Comparison of ENCODE assay signal across 8 cellular contexts in genomic region chrX:39854772-39855747, GRCh38.
DNase-seq lines count a peak whose midpoint lies in the region; ATAC-seq and TF ChIP-seq lines count a peak whose summit lies in the region.

No MANE protein-coding gene starts in this region.

- H3K9ac ChIP-seq in Karpas-422 (ENCODE audit: low read length): no peak overlapping the region

- peak overlapping the region; percentile 85 for H3K4me3 Mint-ChIP-seq in T-helper 17 cell

- H3K4me3 ChIP-seq in coronary artery: no peak overlapping the region
- no peak overlapping the region for H3K4me3 ChIP-seq in Karpas-422 (ENCODE audit: low read length)
- H3K4me3 ChIP-seq in osteoblast (ENCODE audit: insufficient read depth, low read length): no peak overlapping the region

- no peaks in the 10 kb centered on the region for H3K27me3 ChIP-seq in Karpas-422 (ENCODE audit: low read length)
- peaks cover 4% of the 10 kb centered on the region for H3K27me3 ChIP-seq in osteoblast (ENCODE audit: insufficient read depth, low read length)

- DNase-seq in T-helper 17 cell (peak; percentile 40 to 72 (median 60)), coronary artery (ENCODE audit: low spot score) (no peak), Karpas-422 (no peak), osteoblast (ENCODE audit: insufficient read length, low spot score, missing footprints) (no peak)
- peak; percentile 90 for DNase-seq in central memory CD4-positive, alpha-beta T cell
- DNase-seq in stimulated activated CD8-positive, alpha-beta memory T cell treated with anti-CD3 and anti-CD28 coated beads, Interleukin-15, amount 100 ng/mL, for 1 hour (ENCODE audit: low read depth): peak; percentile 37

- H3K79me2 ChIP-seq in Karpas-422 (ENCODE audit: low read length): no peaks in the 10 kb centered on the region
- no peaks in the 10 kb centered on the region for H3K79me2 ChIP-seq in osteoblast (ENCODE audit: insufficient read depth, low read length)

- H3K36me3 ChIP-seq in Karpas-422 (ENCODE audit: insufficient read depth, low read length) (no peaks in the 10 kb centered on the region), osteoblast (ENCODE audit: insufficient read depth, low read length) (no peaks in the 10 kb centered on the region)

- no peaks in the 10 kb centered on the region for H3K9me2 ChIP-seq in Karpas-422 (replicated peaks; ENCODE audit: insufficient read depth, low read length)

- H3K9me3 ChIP-seq in T-helper 17 cell (ENCODE audit: control insufficient read depth, low read length, poor library complexity, severe bottlenecking) (no peaks in the 10 kb centered on the region), Karpas-422 (ENCODE audit: low read length) (no peaks in the 10 kb centered on the region), osteoblast (ENCODE audit: low read depth, low read length) (no peaks in the 10 kb centered on the region)

- no peaks in the 10 kb centered on the region for H4K20me1 ChIP-seq in Karpas-422 (ENCODE audit: insufficient read depth, low read depth, low read length)
- H4K20me1 ChIP-seq in osteoblast (ENCODE audit: insufficient read depth, low read length): no peaks in the 10 kb centered on the region

- H2AFZ ChIP-seq in Karpas-422 (ENCODE audit: low read length): no peak overlapping the region
- H2AFZ ChIP-seq in osteoblast (ENCODE audit: low read length): no peak overlapping the region

- peak overlapping the region; percentile 95 for H3K27ac Mint-ChIP-seq in T-helper 17 cell

- no peaks in the 10 kb centered on the region for H3K27me3 Mint-ChIP-seq in T-helper 17 cell

- H3K4me1 Mint-ChIP-seq in T-helper 17 cell: peaks cover 24% of the 10 kb centered on the region

- H3K4me2 ChIP-seq in Karpas-422 (ENCODE audit: low read depth, low read length, poor library complexity, severe bottlenecking) (no peak overlapping the region), osteoblast (ENCODE audit: insufficient read depth, low read length) (no peak overlapping the region)

- TF ChIP-seq CTCF in coronary artery (IDR thresholded peaks at IDR 0.05): no peak
- no peak for TF ChIP-seq CTCF in osteoblast (IDR thresholded peaks at IDR 0.05; ENCODE audit: extremely low read depth, low read depth, low read length)

- H3K36me3 Mint-ChIP-seq in T-helper 17 cell (ENCODE audit: low read depth): no peaks in the 10 kb centered on the region

- ATAC-seq in HG03097 (IDR thresholded peaks at IDR 0.05; ENCODE audit: low FRiP score, unreplicated experiment) (peak; percentile 53), T-helper 17 cell (peak; percentile 91)

- H3K4me1 ChIP-seq in Karpas-422 (ENCODE audit: low read length) (peaks cover 8% of the 10 kb centered on the region), osteoblast (ENCODE audit: insufficient read depth, low read length) (peaks cover 10% of the 10 kb centered on the region)

- TF ChIP-seq POLR2A in GM19193 (IDR thresholded peaks at IDR 0.05; ENCODE audit: extremely low read depth, insufficient read depth, insufficient read length): peak; percentile 57

- H3K27ac ChIP-seq in coronary artery (no peak overlapping the region), Karpas-422 (ENCODE audit: low read length) (no peak overlapping the region), osteoblast (ENCODE audit: low read depth, low read length) (no peak overlapping the region)

Comparison
In these comparisons a context has a peak if more than half of its experiments do, and no peak if none do; other contexts are left out.
1. DNase-seq: peak in T-helper 17 cell (3 of 3), central memory CD4-positive, alpha-beta T cell (single experiment) and stimulated activated CD8-positive, alpha-beta memory T cell treated with anti-CD3 and anti-CD28 coated beads, Interleukin-15, amount 100 ng/mL, for 1 hour (single experiment); none in coronary artery (single experiment), Karpas-422 (single experiment) and osteoblast (single experiment).